ENCODE assay signal across 13 cellular contexts in the genomic region with DNA sequence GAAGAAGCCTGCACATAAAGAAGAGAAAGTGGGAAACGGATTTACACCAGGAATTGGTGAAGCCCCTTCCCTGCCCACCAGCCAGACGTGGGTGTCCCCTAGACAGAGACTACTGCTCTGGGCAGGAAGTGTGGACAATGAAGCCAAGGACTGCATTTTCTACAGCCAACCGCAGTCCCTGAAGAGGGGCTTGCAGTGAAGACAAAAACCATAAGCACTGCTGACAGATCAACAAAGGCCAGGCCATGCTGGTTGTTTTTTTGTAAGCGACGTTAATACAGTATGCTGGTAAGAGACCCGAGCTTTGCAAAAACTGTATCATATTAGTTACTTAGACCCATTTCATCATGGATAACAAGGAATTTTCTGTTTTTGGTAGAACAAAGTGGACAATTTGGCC.
"Had no signal": no experiment of that assay in that cellular context is flagged by ENCODE, and none has a peak within 500 bp of the region (broad histone marks: within the 10 kb centered on the region; RNA-seq: fewer than 3 reads in every experiment).

No MANE protein-coding gene starts in this region.

- H3K27ac Mint-ChIP-seq: activated CD8-positive, alpha-beta memory T cell treated with anti-CD3 and anti-CD28 coated beads, Interleukin-2, amount 10 ng/mL, durations not matched to agents 7 days and 5 days; activated naive CD4-positive, alpha-beta T cell treated with anti-CD3 and anti-CD28 coated beads, Interleukin-2, amount 50 U/mL, for 24 hours; activated T-cell treated with anti-CD3 and anti-CD28 coated beads, Interleukin-2, amount 50 U/mL, for 24 hours; natural killer cell; T-helper 2 cell treated with Interferon-gamma antibody and Interleukin-4, amounts not matched to agents 5 μg/mL and 100 μg/mL, for 36 hours had no signal

- H3K36me3 Mint-ChIP-seq: activated CD8-positive, alpha-beta memory T cell treated with anti-CD3 and anti-CD28 coated beads, Interleukin-2, amount 10 ng/mL, durations not matched to agents 7 days and 5 days; activated naive CD4-positive, alpha-beta T cell treated with anti-CD3 and anti-CD28 coated beads, Interleukin-2, amount 50 U/mL, for 24 hours; natural killer cell had no signal

- H3K27ac ChIP-seq: foreskin keratinocyte, tibial artery had no signal

- H3K27me3 Mint-ChIP-seq: activated naive CD4-positive, alpha-beta T cell treated with anti-CD3 and anti-CD28 coated beads, Interleukin-2, amount 50 U/mL, for 24 hours had no signal

- H3K36me3 ChIP-seq: tibial artery had no signal

- H3K9me3 ChIP-seq: tibial artery had no signal

- ATAC-seq: activated CD8-positive, alpha-beta memory T cell treated with anti-CD3 and anti-CD28 coated beads, Interleukin-2, amount 10 ng/mL, durations not matched to agents 7 days and 5 days; foreskin keratinocyte; natural killer cell had no signal

- H3K4me3 Mint-ChIP-seq: activated CD8-positive, alpha-beta memory T cell treated with anti-CD3 and anti-CD28 coated beads, Interleukin-2, amount 10 ng/mL, durations not matched to agents 7 days and 5 days; activated naive CD4-positive, alpha-beta T cell treated with anti-CD3 and anti-CD28 coated beads, Interleukin-2, amount 50 U/mL, for 24 hours; activated T-cell treated with anti-CD3 and anti-CD28 coated beads, Interleukin-2, amount 50 U/mL, for 24 hours; natural killer cell; T-helper 2 cell treated with Interferon-gamma antibody and Interleukin-4, amounts not matched to agents 5 μg/mL and 100 μg/mL, for 36 hours had no signal

- DNase-seq: activated CD4-positive, alpha-beta T cell treated with anti-CD3 and anti-CD28 coated beads, Interleukin-2, amount 50 U/mL, for 48 hours; activated CD4-positive, CD25-positive, alpha-beta regulatory T cell treated with anti-CD3 and anti-CD28 coated beads, Interleukin-2, amount 50 U/mL, for 72 hours; activated CD8-positive, alpha-beta memory T cell treated with anti-CD3 and anti-CD28 coated beads, Interleukin-2, amount 10 ng/mL, durations not matched to agents 7 days and 5 days; activated effector memory CD4-positive, alpha-beta T cell treated with Interleukin-2 at 50 U/mL for 16 hours; activated T-cell treated with anti-CD3 and anti-CD28 coated beads, Interleukin-2, amount 50 U/mL, for 24 hours; amygdala; foreskin keratinocyte; natural killer cell; SW 1271; tibial artery had no signal

- H3K4me3 ChIP-seq: skin epidermis, tibial artery had no signal

- H3K27me3 ChIP-seq: foreskin keratinocyte, tibial artery had no signal

- H3K4me1 Mint-ChIP-seq: activated CD8-positive, alpha-beta memory T cell treated with anti-CD3 and anti-CD28 coated beads, Interleukin-2, amount 10 ng/mL, durations not matched to agents 7 days and 5 days; activated naive CD4-positive, alpha-beta T cell treated with anti-CD3 and anti-CD28 coated beads, Interleukin-2, amount 50 U/mL, for 24 hours; natural killer cell had no signal

- H3K9me3 Mint-ChIP-seq: activated naive CD4-positive, alpha-beta T cell treated with anti-CD3 and anti-CD28 coated beads, Interleukin-2, amount 50 U/mL, for 24 hours; activated T-cell treated with anti-CD3 and anti-CD28 coated beads, Interleukin-2, amount 50 U/mL, for 24 hours; natural killer cell; T-helper 2 cell treated with Interferon-gamma antibody and Interleukin-4, amounts not matched to agents 5 μg/mL and 100 μg/mL, for 36 hours had no signal
